Comparison of ENCODE assay signal across 13 cellular contexts in genomic region chr1:214452152-214452806, GRCh38.
DNase-seq lines count a peak whose midpoint lies in the region; ATAC-seq and TF ChIP-seq lines count a peak whose summit lies in the region.
"Had no signal": no experiment of that assay in that cellular context is flagged by ENCODE, and none has a peak within 500 bp of the region (broad histone marks: within the 10 kb centered on the region; RNA-seq: fewer than 3 reads in every experiment).

No MANE protein-coding gene starts in this region.

- peak overlapping the region; percentile 42 for H3K4me3 Mint-ChIP-seq in T-helper 2 cell treated with Interferon-gamma antibody and Interleukin-4, amounts not matched to agents 5 μg/mL and 100 μg/mL, for 36 hours
- H3K4me3 Mint-ChIP-seq in endodermal cell: no peak overlapping the region
- H3K4me3 Mint-ChIP-seq in progenitor cell of endocrine pancreas (ENCODE audit: low read depth): no peak overlapping the region
- H3K4me3 Mint-ChIP-seq: activated naive CD4-positive, alpha-beta T cell treated with anti-CD3 and anti-CD28 coated beads for 36 hours; central memory CD8-positive, alpha-beta T cell had no signal

- no peak for DNase-seq in T-helper 2 cell treated with Interferon-gamma antibody and Interleukin-4, amounts not matched to agents 5 μg/mL and 100 μg/mL, for 36 hours (ENCODE audit: low spot score)
- DNase-seq in T-helper 2 cell: no peak
- peak; percentile 11 for DNase-seq in NCI-H524 treated with DMSO at 0.1 percent for 48 hours (lab: John Stamatoyannopoulos, UW)
- peak; percentile 62 for DNase-seq in endodermal cell
- DNase-seq in progenitor cell of endocrine pancreas (ENCODE audit: low spot score, unreplicated experiment): no peak
- no peak for DNase-seq in NCI-H446 treated with DMSO at 0.1 percent for 48 hours (lab: John Stamatoyannopoulos, UW)
- no peak for DNase-seq in sciatic nerve (ENCODE audit: low spot score)
- DNase-seq: activated naive CD4-positive, alpha-beta T cell treated with anti-CD3 and anti-CD28 coated beads for 36 hours; NCI-H526 treated with DMSO at 0.1 percent for 48 hours; nucleus accumbens; thyroid gland had no signal

- H3K36me3 ChIP-seq in endodermal cell (ENCODE audit: control insufficient read depth, insufficient read depth, low read length): peaks cover 23% of the 10 kb centered on the region
- H3K36me3 ChIP-seq: thyroid gland had no signal

- no peaks in the 10 kb centered on the region for H3K27me3 Mint-ChIP-seq in T-helper 2 cell treated with Interferon-gamma antibody and Interleukin-4, amounts not matched to agents 5 μg/mL and 100 μg/mL, for 36 hours (ENCODE audit: low read depth)
- H3K27me3 Mint-ChIP-seq in endodermal cell (ENCODE audit: insufficient read depth): no peaks in the 10 kb centered on the region
- H3K27me3 Mint-ChIP-seq in progenitor cell of endocrine pancreas: no peaks in the 10 kb centered on the region

- no peak overlapping the region for H3K27ac ChIP-seq in endodermal cell (ENCODE audit: low read depth, low read length)
- H3K27ac ChIP-seq: thyroid gland had no signal

- no peak overlapping the region for H3K4me3 ChIP-seq in endodermal cell (ENCODE audit: low read length)
- H3K4me3 ChIP-seq: thyroid gland had no signal

- no peak overlapping the region for H3K9ac ChIP-seq in endodermal cell (ENCODE audit: extremely low read depth, low read length, poor library complexity, severe bottlenecking)

- intact Hi-C loops in sciatic nerve (cut with DNase I): no loop called here

- H3K27me3 ChIP-seq in endodermal cell (ENCODE audit: control insufficient read depth, insufficient read depth, low read length, poor library complexity, severe bottlenecking): no peaks in the 10 kb centered on the region
- H3K27me3 ChIP-seq: thyroid gland had no signal

- peaks cover 4% of the 10 kb centered on the region for H3K9me3 Mint-ChIP-seq in T-helper 2 cell treated with Interferon-gamma antibody and Interleukin-4, amounts not matched to agents 5 μg/mL and 100 μg/mL, for 36 hours
- no peaks in the 10 kb centered on the region for H3K9me3 Mint-ChIP-seq in endodermal cell
- H3K9me3 Mint-ChIP-seq in progenitor cell of endocrine pancreas (ENCODE audit: low read depth): no peaks in the 10 kb centered on the region
- H3K9me3 Mint-ChIP-seq: activated naive CD4-positive, alpha-beta T cell treated with anti-CD3 and anti-CD28 coated beads for 36 hours; central memory CD8-positive, alpha-beta T cell had no signal

- peaks cover 16% of the 10 kb centered on the region for H3K36me3 Mint-ChIP-seq in T-helper 2 cell treated with Interferon-gamma antibody and Interleukin-4, amounts not matched to agents 5 μg/mL and 100 μg/mL, for 36 hours (ENCODE audit: low read depth)
- peaks cover 23% of the 10 kb centered on the region for H3K36me3 Mint-ChIP-seq in endodermal cell (ENCODE audit: low read depth)
- H3K36me3 Mint-ChIP-seq in progenitor cell of endocrine pancreas (ENCODE audit: insufficient read depth): peaks cover 7% of the 10 kb centered on the region

- TF ChIP-seq CTCF in endodermal cell (conservative IDR thresholded peaks at IDR 0.05) (peak; percentile 78), progenitor cell of endocrine pancreas (IDR thresholded peaks at IDR 0.05; ENCODE audit: unreplicated experiment) (peak; percentile 34)

- no peaks in the 10 kb centered on the region for H3K9me3 ChIP-seq in endodermal cell (ENCODE audit: control insufficient read depth, low read length)
- H3K9me3 ChIP-seq: thyroid gland had no signal

- H3K4me1 Mint-ChIP-seq in T-helper 2 cell treated with Interferon-gamma antibody and Interleukin-4, amounts not matched to agents 5 μg/mL and 100 μg/mL, for 36 hours (ENCODE audit: low read depth): peaks cover 70% of the 10 kb centered on the region
- H3K4me1 Mint-ChIP-seq in endodermal cell (peaks cover 64% of the 10 kb centered on the region), progenitor cell of endocrine pancreas (ENCODE audit: low read depth) (peaks cover 19% of the 10 kb centered on the region)

- H3K27ac Mint-ChIP-seq in T-helper 2 cell treated with Interferon-gamma antibody and Interleukin-4, amounts not matched to agents 5 μg/mL and 100 μg/mL, for 36 hours: peak overlapping the region; percentile 64
- no peak overlapping the region for H3K27ac Mint-ChIP-seq in endodermal cell
- no peak overlapping the region for H3K27ac Mint-ChIP-seq in progenitor cell of endocrine pancreas
- H3K27ac Mint-ChIP-seq: activated naive CD4-positive, alpha-beta T cell treated with anti-CD3 and anti-CD28 coated beads for 36 hours had no signal

- peaks cover 15% of the 10 kb centered on the region for H3K4me1 ChIP-seq in endodermal cell (ENCODE audit: control insufficient read depth, insufficient read depth, low read length)

- ATAC-seq in GM21717 (IDR thresholded peaks at IDR 0.05; ENCODE audit: unreplicated experiment) (no peak), sciatic nerve (no peak)

- 86 to 96% methylated on average over 5 to 10 of the region's 10 CpGs for WGBS in endodermal cell (ENCODE audit: insufficient coverage in 1 of 2, insufficient read length in 1 of 2), 2 experiments

Comparison
In these comparisons a context has a peak if more than half of its experiments do, and no peak if none do; other contexts are left out.
1. DNase-seq: peak in NCI-H524 treated with DMSO at 0.1 percent for 48 hours (single experiment) and endodermal cell (single experiment); none in T-helper 2 cell treated with Interferon-gamma antibody and Interleukin-4, amounts not matched to agents 5 μg/mL and 100 μg/mL, for 36 hours (single experiment), T-helper 2 cell (0 of 5), progenitor cell of endocrine pancreas (single experiment), NCI-H446 treated with DMSO at 0.1 percent for 48 hours (single experiment) and sciatic nerve (single experiment).